8 cellular contexts compared by ENCODE assay signal in genomic region chr20:47320990-47321805, GRCh38. TPM values are rescaled to one million over a fixed set of nuclear protein-coding genes. Genes with fewer than 3 reads are reported as not detected.
DNase-seq lines count a peak whose midpoint lies in the region; ATAC-seq and TF ChIP-seq lines count a peak whose summit lies in the region.

No MANE protein-coding gene starts in this region.

- DNase-seq in DMS153 treated with DMSO at 0.1 percent for 48 hours (lab: John Stamatoyannopoulos, UW; ENCODE audit: unreplicated experiment) (peak; percentile 86), NCI-H510A treated with DMSO at 0.1 percent for 48 hours (lab: John Stamatoyannopoulos, UW) (peak; percentile 94), endodermal cell (no peak)

- no peak overlapping the region for H3K4me3 Mint-ChIP-seq in endodermal cell

- H3K9me3 Mint-ChIP-seq in endodermal cell: no peaks in the 10 kb centered on the region

- H3K27me3 Mint-ChIP-seq in endodermal cell (ENCODE audit: insufficient read depth): no peaks in the 10 kb centered on the region

- H3K27me3 ChIP-seq in endodermal cell (ENCODE audit: control insufficient read depth, insufficient read depth, low read length, poor library complexity, severe bottlenecking): no peaks in the 10 kb centered on the region
- H3K27me3 ChIP-seq in parathyroid adenoma (ENCODE audit: control insufficient read depth, insufficient read depth, low read length): no peaks in the 10 kb centered on the region

- peaks cover 53% of the 10 kb centered on the region for H3K4me1 Mint-ChIP-seq in endodermal cell

- 93 to 94% methylated on average over 5 to 7 of the region's 7 CpGs for WGBS in endodermal cell (ENCODE audit: insufficient coverage in 1 of 2, insufficient read length in 1 of 2), 2 experiments

- no peak overlapping the region for H3K4me3 ChIP-seq in endodermal cell (ENCODE audit: low read length)
- no peak overlapping the region for H3K4me3 ChIP-seq in parathyroid adenoma (ENCODE audit: low read depth, low read length)

- no peak overlapping the region for H3K4me2 ChIP-seq in parathyroid adenoma (ENCODE audit: low read length)

- H3K36me3 ChIP-seq in endodermal cell (ENCODE audit: control insufficient read depth, insufficient read depth, low read length) (peaks cover 25% of the 10 kb centered on the region), parathyroid adenoma (ENCODE audit: control insufficient read depth, insufficient read depth, low read length) (no peaks in the 10 kb centered on the region)

- H3K27ac ChIP-seq in endodermal cell (ENCODE audit: low read depth, low read length): peak overlapping the region; percentile 41
- H3K27ac ChIP-seq in parathyroid adenoma: peak overlapping the region; percentile 95

- no peak for ATAC-seq in GM21825 (IDR thresholded peaks at IDR 0.05; ENCODE audit: unreplicated experiment)
- ATAC-seq in GM21528 (IDR thresholded peaks at IDR 0.05; ENCODE audit: low FRiP score, unreplicated experiment): no peak
- no peak for ATAC-seq in GM21447 (IDR thresholded peaks at IDR 0.05; ENCODE audit: unreplicated experiment)
- no peak for ATAC-seq in HG02678 (IDR thresholded peaks at IDR 0.05; ENCODE audit: unreplicated experiment)

- H3K9ac ChIP-seq in endodermal cell (ENCODE audit: extremely low read depth, low read length, poor library complexity, severe bottlenecking): no peak overlapping the region
- H3K9ac ChIP-seq in parathyroid adenoma: no peak overlapping the region

- TF ChIP-seq CTCF in endodermal cell (conservative IDR thresholded peaks at IDR 0.05) (no peak), parathyroid adenoma (IDR thresholded peaks at IDR 0.05) (no peak)

- peak overlapping the region; percentile 98 for H3K27ac Mint-ChIP-seq in endodermal cell

- no peaks in the 10 kb centered on the region for H3K9me3 ChIP-seq in endodermal cell (ENCODE audit: control insufficient read depth, low read length)
- H3K9me3 ChIP-seq in parathyroid adenoma (ENCODE audit: control insufficient read depth, low read length): no peaks in the 10 kb centered on the region

- H3K4me1 ChIP-seq in endodermal cell (ENCODE audit: control insufficient read depth, insufficient read depth, low read length): peaks cover 27% of the 10 kb centered on the region
- peaks cover 40% of the 10 kb centered on the region for H3K4me1 ChIP-seq in parathyroid adenoma

- peaks cover 23% of the 10 kb centered on the region for H3K36me3 Mint-ChIP-seq in endodermal cell (ENCODE audit: low read depth)

- peaks cover 62% of the 10 kb centered on the region for H3K79me2 ChIP-seq in parathyroid adenoma

- no peak overlapping the region for H2AFZ ChIP-seq in parathyroid adenoma

RNA-seq across cellular contexts. Expression of gene ZMYND8, which starts 35.3 kb away (rescaled TPM):
- 10 to 100 TPM; 85.0 to 99.9 TPM for total RNA-seq in endodermal cell
- polyA plus RNA-seq in endodermal cell (2013, experiment 1 of 2): 47.1 TPM
- 46.3 TPM for polyA plus RNA-seq in endodermal cell (2013, experiment 2 of 2)
